In the genomic region with DNA sequence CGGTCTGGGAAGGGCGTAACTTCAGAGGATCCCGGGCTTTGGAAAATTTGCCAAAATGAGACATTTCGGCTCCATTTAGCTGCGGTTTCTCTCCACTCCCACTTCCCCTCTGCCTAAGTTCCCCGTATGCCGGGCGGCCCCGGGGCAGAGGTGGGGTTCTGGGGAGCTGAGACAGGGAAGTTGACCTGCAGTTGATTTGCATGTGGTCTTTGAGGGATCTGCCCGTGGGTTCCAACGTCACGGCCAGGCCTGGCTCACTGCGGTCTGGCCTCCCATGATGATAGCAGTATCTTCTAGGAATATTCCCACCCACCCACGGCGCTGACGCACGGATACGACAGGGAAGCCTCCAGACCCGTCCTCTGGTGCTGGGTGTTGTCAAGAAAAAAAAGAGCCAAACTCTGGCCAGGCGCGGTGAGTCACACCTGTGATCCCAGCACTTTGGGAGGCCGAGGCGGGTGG, we compare ENCODE assay signal across 8 cellular contexts. TPM values are rescaled to one million over a fixed set of nuclear protein-coding genes. Genes with fewer than 3 reads are reported as not detected.
A peak's percentile ranks its signal among the peaks of the same experiment; 100 is the strongest.
DNase-seq lines count a peak whose midpoint lies in the region; ATAC-seq and TF ChIP-seq lines count a peak whose summit lies in the region.

No MANE protein-coding gene starts in this region.

- intact Hi-C loops in upper lobe of right lung (cut with DNase I), result no loop called here

- ATAC-seq in upper lobe of right lung (peak; percentile 98), HG03175 (IDR thresholded peaks at IDR 0.05; ENCODE audit: unreplicated experiment) (no peak), HG03045 (IDR thresholded peaks at IDR 0.05; ENCODE audit: unreplicated experiment) (no peak), HG02759 (IDR thresholded peaks at IDR 0.05; ENCODE audit: unreplicated experiment) (no peak)

- H3K27me3 ChIP-seq in right atrium auricular region (no peaks in the 10 kb centered on the region), upper lobe of right lung (no peaks in the 10 kb centered on the region)

- H3K27ac ChIP-seq in right atrium auricular region (no peak overlapping the region), upper lobe of right lung (no peak overlapping the region)

- H3K4me3 ChIP-seq in right atrium auricular region (no peak overlapping the region), upper lobe of right lung (no peak overlapping the region)

- TF ChIP-seq CTCF in right atrium auricular region (IDR thresholded peaks at IDR 0.05) (no peak), upper lobe of right lung (IDR thresholded peaks at IDR 0.05) (no peak)

- H3K36me3 ChIP-seq in right atrium auricular region (no peaks in the 10 kb centered on the region), upper lobe of right lung (no peaks in the 10 kb centered on the region)

- H3K4me1 ChIP-seq in right atrium auricular region (no peaks in the 10 kb centered on the region), upper lobe of right lung (no peaks in the 10 kb centered on the region)

- no peaks in the 10 kb centered on the region for H3K9me3 ChIP-seq in right atrium auricular region
- no peaks in the 10 kb centered on the region for H3K9me3 ChIP-seq in upper lobe of right lung

- peak; percentile 26 for DNase-seq in activated naive CD4-positive, alpha-beta T cell treated with Interleukin-2 at 50 U/mL for 16 hours
- DNase-seq in activated naive CD4-positive, alpha-beta T cell (lab: John Stamatoyannopoulos, UW), result no peak
- DNase-seq in NOMO-1 treated with DMSO at 0.1 percent for 48 hours (lab: John Stamatoyannopoulos, UW; ENCODE audit: unreplicated experiment) (peak; percentile 90), right atrium auricular region (ENCODE audit: low spot score) (peak; percentile 85), upper lobe of right lung (peak; percentile 92)

RNA-seq across cellular contexts. Expression of gene CRLF2, which starts 27.3 kb away (rescaled TPM):
- total RNA-seq in right atrium auricular region (not detected), upper lobe of right lung (1.2 TPM)

RNA-seq across cellular contexts. Expression of gene CSF2RA, which starts 28.9 kb away (rescaled TPM):
- 1 to 10 TPM in 1 of 2 donors, under 1 TPM in 1; 0.26 to 3.1 TPM for total RNA-seq in right atrium auricular region
- total RNA-seq in upper lobe of right lung, result 34.0 TPM

Comparison
In these comparisons a context has a peak if more than half of its experiments do, and no peak if none do; other contexts are left out.
1. DNase-seq: peak in activated naive CD4-positive, alpha-beta T cell treated with Interleukin-2 at 50 U/mL for 16 hours (single experiment), NOMO-1 treated with DMSO at 0.1 percent for 48 hours (single experiment), right atrium auricular region (single experiment) and upper lobe of right lung (single experiment); none in activated naive CD4-positive, alpha-beta T cell (0 of 4).